In the genomic region with DNA sequence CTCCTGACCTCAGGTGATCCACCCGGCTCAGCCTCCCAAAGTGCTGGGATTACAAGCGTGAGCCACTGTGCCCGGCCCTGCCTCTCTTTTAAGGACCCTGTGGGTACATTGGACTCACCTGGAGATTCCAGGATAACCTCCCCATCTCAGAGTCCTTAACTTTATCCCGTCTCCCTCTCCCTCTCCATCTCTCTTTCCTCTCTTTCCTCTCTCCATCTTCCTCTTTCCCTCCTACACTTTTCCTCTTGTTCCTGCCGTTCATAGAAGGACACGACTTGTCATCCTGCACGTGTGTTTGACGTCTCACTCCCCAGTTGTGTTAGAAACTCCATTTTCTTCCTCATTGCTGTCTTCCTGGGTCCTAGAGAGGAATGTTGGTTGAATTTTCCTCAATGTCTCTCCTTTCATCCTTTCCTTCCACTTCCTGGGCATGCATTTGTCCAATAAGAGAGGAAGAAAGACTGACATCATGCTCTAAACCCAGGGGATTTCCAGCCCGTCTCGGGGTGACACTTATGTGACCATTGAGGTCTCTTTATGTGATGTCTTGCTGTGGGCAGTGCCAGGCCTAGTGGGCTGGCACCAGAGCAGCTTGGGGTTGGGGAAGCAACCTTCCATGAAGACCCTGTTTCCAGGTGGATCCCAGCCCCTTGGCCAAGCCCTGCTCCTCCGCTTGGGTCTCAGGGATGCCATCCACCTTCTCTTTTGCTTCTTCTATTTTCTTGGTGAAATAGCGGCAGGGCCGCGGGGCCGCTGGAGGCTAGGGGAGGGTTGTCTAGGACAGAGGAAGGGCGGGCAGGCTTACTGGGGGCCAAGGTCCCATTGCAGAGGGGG, we compare ENCODE assay signal across 26 cellular contexts. TPM values are rescaled to one million over a fixed set of nuclear protein-coding genes. Genes with fewer than 3 reads are reported as not detected.
A peak's percentile ranks its signal among the peaks of the same experiment; 100 is the strongest.
DNase-seq lines count a peak whose midpoint lies in the region; ATAC-seq and TF ChIP-seq lines count a peak whose summit lies in the region.
"Had no signal": no experiment of that assay in that cellular context is flagged by ENCODE, and none has a peak within 500 bp of the region (broad histone marks: within the 10 kb centered on the region; RNA-seq: fewer than 3 reads in every experiment).

No MANE protein-coding gene starts in this region.

- peaks cover 39% of the 10 kb centered on the region for H3K4me1 Mint-ChIP-seq in activated naive CD8-positive, alpha-beta T cell treated with anti-CD3 and anti-CD28 coated beads, Interleukin-2, amount 50 U/mL, for 24 hours
- H3K4me1 Mint-ChIP-seq in activated naive CD8-positive, alpha-beta T cell treated with anti-CD3 and anti-CD28 coated beads for 36 hours, result peaks cover 22% of the 10 kb centered on the region
- H3K4me1 Mint-ChIP-seq in immature natural killer cell (peaks cover 5 to 8% of the 10 kb centered on the region in 2 donors), type B pancreatic cell (ENCODE audit: unreplicated experiment) (no peaks in the 10 kb centered on the region)

- peak overlapping the region; percentile 31; the same call in 1 of the 2 replicates for H3K4me3 ChIP-seq in OCI-LY3 (ENCODE audit: low read length)
- no peak overlapping the region for H3K4me3 ChIP-seq in gastrocnemius medialis
- H3K4me3 ChIP-seq: A549, hepatocyte, lower lobe of right lung, skin epidermis, testis had no signal

- no peak overlapping the region; the same call in 1 of the 2 replicates for H2AFZ ChIP-seq in OCI-LY3 (ENCODE audit: low read depth, low read length)
- H2AFZ ChIP-seq: hepatocyte had no signal

- H3K36me3 ChIP-seq in OCI-LY3 (replicated peaks; ENCODE audit: low read depth, low read length) (no peaks in the 10 kb centered on the region), gastrocnemius medialis (no peaks in the 10 kb centered on the region)
- H3K36me3 ChIP-seq: brain microvascular endothelial cell, lower lobe of right lung had no signal

- H3K4me1 ChIP-seq in OCI-LY3 (ENCODE audit: low read length) (peaks cover 56% of the 10 kb centered on the region), gastrocnemius medialis (no peaks in the 10 kb centered on the region)
- H3K4me1 ChIP-seq: A549, lower lobe of right lung, testis had no signal

- in situ Hi-C loops in gastrocnemius medialis (cut with MboI; ENCODE audit: low sequenced_read_pairs in 4 of 4), result no loop called here

- TF ChIP-seq CTCF in OCI-LY3 (IDR thresholded peaks at IDR 0.05; ENCODE audit: low read depth, low read length) (no peak), type B pancreatic cell (conservative IDR thresholded peaks at IDR 0.05) (no peak), gastrocnemius medialis (IDR thresholded peaks at IDR 0.05 in 4 of 5, conservative IDR thresholded peaks at IDR 0.05 in 1 of 5) (no peak)

- no peak for ATAC-seq in activated naive CD8-positive, alpha-beta T cell treated with anti-CD3 and anti-CD28 coated beads, Interleukin-2, amount 50 U/mL, for 24 hours
- no peak for ATAC-seq in gastrocnemius medialis
- ATAC-seq: naive thymus-derived CD8-positive, alpha-beta T cell; Panc1 had no signal

- peak overlapping the region; percentile 46; the same call in 1 of the 2 replicates for H3K9ac ChIP-seq in OCI-LY3 (ENCODE audit: low read length)

- H3K27ac Mint-ChIP-seq in activated naive CD8-positive, alpha-beta T cell treated with anti-CD3 and anti-CD28 coated beads, Interleukin-2, amount 50 U/mL, for 24 hours, result peak overlapping the region; percentile 50
- no peak overlapping the region for H3K27ac Mint-ChIP-seq in activated naive CD8-positive, alpha-beta T cell treated with anti-CD3 and anti-CD28 coated beads for 36 hours
- H3K27ac Mint-ChIP-seq in immature natural killer cell (peak overlapping the region in 5 of 6 donors; percentile 0 to 54 (median 36)), type B pancreatic cell (no peak overlapping the region)
- H3K27ac Mint-ChIP-seq: activated naive CD4-positive, alpha-beta T cell treated with anti-CD3 and anti-CD28 coated beads, Interleukin-2, amount 10 ng/mL, durations not matched to agents 7 days and 5 days; naive thymus-derived CD8-positive, alpha-beta T cell had no signal

- H3K27me3 ChIP-seq in OCI-LY3 (ENCODE audit: low read depth, low read length), result 0 out of 2 replicates have a peak, but pooled peaks cover 6% of the 10 kb centered on the region
- peaks cover 0 to 11% (median 5%) of the 10 kb centered on the region in 3 donors for H3K27me3 ChIP-seq in gastrocnemius medialis
- H3K27me3 ChIP-seq: brain microvascular endothelial cell, hepatocyte, testis had no signal

- H3K36me3 Mint-ChIP-seq in activated naive CD8-positive, alpha-beta T cell treated with anti-CD3 and anti-CD28 coated beads, Interleukin-2, amount 50 U/mL, for 24 hours (ENCODE audit: low read depth), result no peaks in the 10 kb centered on the region
- peaks cover 2% of the 10 kb centered on the region for H3K36me3 Mint-ChIP-seq in activated naive CD8-positive, alpha-beta T cell treated with anti-CD3 and anti-CD28 coated beads for 36 hours
- H3K36me3 Mint-ChIP-seq in immature natural killer cell (no peaks in the 10 kb centered on the region), type B pancreatic cell (no peaks in the 10 kb centered on the region)
- H3K36me3 Mint-ChIP-seq: activated naive CD4-positive, alpha-beta T cell treated with anti-CD3 and anti-CD28 coated beads, Interleukin-2, amount 10 ng/mL, durations not matched to agents 7 days and 5 days; naive thymus-derived CD8-positive, alpha-beta T cell had no signal

- H3K9me3 Mint-ChIP-seq in activated naive CD8-positive, alpha-beta T cell treated with anti-CD3 and anti-CD28 coated beads, Interleukin-2, amount 50 U/mL, for 24 hours, result peaks cover 7% of the 10 kb centered on the region
- H3K9me3 Mint-ChIP-seq in activated naive CD8-positive, alpha-beta T cell treated with anti-CD3 and anti-CD28 coated beads for 36 hours, result peaks cover 6% of the 10 kb centered on the region
- H3K9me3 Mint-ChIP-seq in immature natural killer cell, result no peaks in the 10 kb centered on the region
- H3K9me3 Mint-ChIP-seq in type B pancreatic cell, result no peaks in the 10 kb centered on the region
- H3K9me3 Mint-ChIP-seq: activated naive CD4-positive, alpha-beta T cell treated with anti-CD3 and anti-CD28 coated beads, Interleukin-2, amount 10 ng/mL, durations not matched to agents 7 days and 5 days had no signal

- H4K20me1 ChIP-seq in OCI-LY3 (ENCODE audit: insufficient read depth, low read length), result no peaks in the 10 kb centered on the region

- no peak for DNase-seq in activated naive CD8-positive, alpha-beta T cell treated with anti-CD3 and anti-CD28 coated beads, Interleukin-2, amount 50 U/mL, for 24 hours
- no peak for DNase-seq in activated naive CD8-positive, alpha-beta T cell treated with anti-CD3 and anti-CD28 coated beads for 36 hours
- DNase-seq in immature natural killer cell (no peak), type B pancreatic cell (ENCODE audit: extremely low spot score, unreplicated experiment) (peak; percentile 62), COR-L47 (lab: John Stamatoyannopoulos, UW) (no peak), DMS53 (lab: John Stamatoyannopoulos, UW) (no peak), gastrocnemius medialis (no peak)
- DNase-seq: activated naive CD4-positive, alpha-beta T cell treated with anti-CD3 and anti-CD28 coated beads, Interleukin-2, amount 10 ng/mL, durations not matched to agents 7 days and 5 days; amniotic stem cell; brain microvascular endothelial cell; lower lobe of right lung; naive thymus-derived CD8-positive, alpha-beta T cell; NCI-H146; NCI-H345; SHP77; stimulated activated naive CD4-positive, alpha-beta T cell treated with Interleukin-2 at 50 U/mL for 16 hours; testis had no signal

- H3K79me2 ChIP-seq in OCI-LY3 (ENCODE audit: low read length), result no peaks in the 10 kb centered on the region
- H3K79me2 ChIP-seq: hepatocyte had no signal

- intact Hi-C loops in gastrocnemius medialis (cut with DNase I; ENCODE audit: low total_unique reads), result no loop called here

- H3K4me3 Mint-ChIP-seq in activated naive CD8-positive, alpha-beta T cell treated with anti-CD3 and anti-CD28 coated beads, Interleukin-2, amount 50 U/mL, for 24 hours, result no peak overlapping the region
- H3K4me3 Mint-ChIP-seq in activated naive CD8-positive, alpha-beta T cell treated with anti-CD3 and anti-CD28 coated beads for 36 hours, result no peak overlapping the region
- no peak overlapping the region for H3K4me3 Mint-ChIP-seq in immature natural killer cell
- no peak overlapping the region for H3K4me3 Mint-ChIP-seq in type B pancreatic cell
- H3K4me3 Mint-ChIP-seq: activated naive CD4-positive, alpha-beta T cell treated with anti-CD3 and anti-CD28 coated beads, Interleukin-2, amount 10 ng/mL, durations not matched to agents 7 days and 5 days; naive thymus-derived CD8-positive, alpha-beta T cell had no signal

- H3K27ac ChIP-seq in OCI-LY3 (ENCODE audit: low read length), result peak overlapping the region; percentile 52; the same call in 1 of the 2 replicates
- H3K27ac ChIP-seq in gastrocnemius medialis, result no peak overlapping the region
- H3K27ac ChIP-seq: A549, brain microvascular endothelial cell, hepatocyte, lower lobe of right lung, skin epidermis, testis had no signal

- peak overlapping the region; percentile 69 for H3K4me2 ChIP-seq in OCI-LY3 (ENCODE audit: low read length)
- H3K4me2 ChIP-seq: A549, hepatocyte had no signal

- H3K27me3 Mint-ChIP-seq in activated naive CD8-positive, alpha-beta T cell treated with anti-CD3 and anti-CD28 coated beads, Interleukin-2, amount 50 U/mL, for 24 hours, result peaks cover 13% of the 10 kb centered on the region
- H3K27me3 Mint-ChIP-seq in activated naive CD8-positive, alpha-beta T cell treated with anti-CD3 and anti-CD28 coated beads for 36 hours, result no peaks in the 10 kb centered on the region
- H3K27me3 Mint-ChIP-seq in immature natural killer cell (ENCODE audit: low read depth in 3 of 3) (peaks cover 0 to 7% (median 3%) of the 10 kb centered on the region in 3 donors), type B pancreatic cell (peaks cover 33% of the 10 kb centered on the region)

- H3K9me3 ChIP-seq in OCI-LY3 (ENCODE audit: insufficient read depth, low read length) (0 out of 2 replicates have a peak, but pooled peaks cover 5% of the 10 kb centered on the region), gastrocnemius medialis (no peaks in the 10 kb centered on the region)
- H3K9me3 ChIP-seq: lower lobe of right lung, testis had no signal

- no peak for TF ChIP-seq POLR2A in gastrocnemius medialis (IDR thresholded peaks at IDR 0.05)

RNA-seq across cellular contexts. Expression of a gene that starts 39.8 kb away (rescaled TPM):
- 100 to 1,000 TPM; 230 to 234 TPM for total RNA-seq in activated naive CD8-positive, alpha-beta T cell treated with anti-CD3 and anti-CD28 coated beads for 36 hours
- polyA plus RNA-seq in immature natural killer cell, result 10 to 100 TPM; 69.7 to 92.8 (median 73.6) TPM
- 12.6 and 21.0 TPM in 2 replicates for total RNA-seq in type B pancreatic cell (ENCODE audit: low replicate concordance)
- total RNA-seq in gastrocnemius medialis, result 1 to 10 TPM; 1.5 to 3.1 (median 2.8) TPM
- total RNA-seq: chondrocyte, fibroblast of lung, LHCN-M2, osteocyte had no signal

RNA-seq across cellular contexts. Expression of a gene that starts 59.7 kb away (rescaled TPM):
- total RNA-seq in activated naive CD8-positive, alpha-beta T cell treated with anti-CD3 and anti-CD28 coated beads for 36 hours, result 100 to 1,000 TPM; 524 to 548 TPM
- 1,000 to 10,000 TPM in 2 of 3 donors, 100 to 1,000 TPM in 1; 784 to 1,292 (median 1,022) TPM for polyA plus RNA-seq in immature natural killer cell
- total RNA-seq in type B pancreatic cell (ENCODE audit: low replicate concordance) (524 and 674 TPM in 2 replicates), gastrocnemius medialis (100 to 1,000 TPM; 666 to 782 (median 689) TPM)

RNA-seq across cellular contexts. Expression of a gene that starts 59.9 kb away (rescaled TPM):
- 10 to 100 TPM; 49.4 to 51.0 TPM for total RNA-seq in activated naive CD8-positive, alpha-beta T cell treated with anti-CD3 and anti-CD28 coated beads for 36 hours
- 10 to 100 TPM; 25.4 to 34.6 (median 26.1) TPM for polyA plus RNA-seq in immature natural killer cell
- total RNA-seq in type B pancreatic cell (ENCODE audit: low replicate concordance) (34.8 and 41.4 TPM in 2 replicates), gastrocnemius medialis (10 to 100 TPM; 29.6 to 39.8 (median 36.4) TPM)

Comparison
In these comparisons a context has a peak if more than half of its experiments do, and no peak if none do; other contexts are left out.
1. H3K27ac Mint-ChIP-seq: peak in activated naive CD8-positive, alpha-beta T cell treated with anti-CD3 and anti-CD28 coated beads, Interleukin-2, amount 50 U/mL, for 24 hours (single experiment) and immature natural killer cell (5 of 6); none in activated naive CD8-positive, alpha-beta T cell treated with anti-CD3 and anti-CD28 coated beads for 36 hours (single experiment) and type B pancreatic cell (single experiment).
2. RNA of a gene that starts 39.8 kb away (total RNA-seq): 230 to 234 TPM in activated naive CD8-positive, alpha-beta T cell treated with anti-CD3 and anti-CD28 coated beads for 36 hours; 12.6 to 21.0 TPM in type B pancreatic cell and 1.5 to 3.1 TPM in gastrocnemius medialis; every median in the first group is over 10 times any median in the second.